Comparison of ENCODE assay signal across 1 cellular context in genomic region chr5:123518111-123518510, GRCh38.
TF ChIP-seq lines count a peak whose summit lies in the region.

No MANE protein-coding gene starts in this region.

TF ChIP-seq in GM12878, 131 proteins besides CTCF, POLR2A, EP300 and RAD21:
- TF ChIP-seq KLF5 (IDR thresholded peaks at IDR 0.05; ENCODE audit: partially characterized antibody): no peak
- TF ChIP-seq MAX (IDR thresholded peaks at IDR 0.05; ENCODE audit: low read depth, low read length): no peak
- no peak for TF ChIP-seq TARDBP (IDR thresholded peaks at IDR 0.05; ENCODE audit: borderline replicate concordance)
- TF ChIP-seq KAT2A (conservative IDR thresholded peaks at IDR 0.05; ENCODE audit: control insufficient read depth, low read depth, low read length): no peak
- no peak for TF ChIP-seq NRF1 (conservative IDR thresholded peaks at IDR 0.05; ENCODE audit: low read depth, low read length)
- no peak for TF ChIP-seq E4F1 (IDR thresholded peaks at IDR 0.05; ENCODE audit: borderline replicate concordance, partially characterized antibody)
- TF ChIP-seq CHD4 (IDR thresholded peaks at IDR 0.05): no peak
- peak in 1 of 2 experiments; percentile 44; a peak in 2 of 4 replicates for TF ChIP-seq IKZF2 (IDR thresholded peaks at IDR 0.05)
- TF ChIP-seq EED (IDR thresholded peaks at IDR 0.05; ENCODE audit: low read depth): peak; percentile 52
- TF ChIP-seq E2F4 (IDR thresholded peaks at IDR 0.05; ENCODE audit: low read depth, low read length): no peak
- no peak for TF ChIP-seq ZBTB4 (CRISPR knock-in tag; IDR thresholded peaks at IDR 0.05)
- no peak for TF ChIP-seq IRF5 (IDR thresholded peaks at IDR 0.05; ENCODE audit: borderline replicate concordance)
- no peak for TF ChIP-seq ZNF217 (IDR thresholded peaks at IDR 0.05)
- peak; percentile 28; the same call in 1 of the 2 replicates for TF ChIP-seq IKZF1 (conservative IDR thresholded peaks at IDR 0.05)
- no peak for TF ChIP-seq IRF4 (IDR thresholded peaks at IDR 0.05; ENCODE audit: low read depth, low read length)
- no peak for TF ChIP-seq ESRRA (IDR thresholded peaks at IDR 0.05; ENCODE audit: low read length)
- peak; percentile 66 for TF ChIP-seq RUNX3 (IDR thresholded peaks at IDR 0.05; ENCODE audit: low read length)
- no peak for TF ChIP-seq MTA2 (IDR thresholded peaks at IDR 0.05; ENCODE audit: low read depth)
- TF ChIP-seq CBFB (IDR thresholded peaks at IDR 0.05; ENCODE audit: low read depth): no peak
- TF ChIP-seq BMI1 (IDR thresholded peaks at IDR 0.05; ENCODE audit: borderline replicate concordance): no peak
